In genomic region chr7:80533287-80533686, GRCh38 we compare ENCODE assay signal across 30 cellular contexts. TPM values are rescaled to one million over a fixed set of nuclear protein-coding genes. Genes with fewer than 3 reads are reported as not detected.
A peak's percentile ranks its signal among the peaks of the same experiment; 100 is the strongest.
DNase-seq lines count a peak whose midpoint lies in the region; ATAC-seq, FAIRE-seq and TF ChIP-seq lines count a peak whose summit lies in the region.
"Had no signal": no experiment of that assay in that cellular context is flagged by ENCODE, and none has a peak within 500 bp of the region (broad histone marks: within the 10 kb centered on the region; RNA-seq: fewer than 3 reads in every experiment).

No MANE protein-coding gene starts in this region.

- H3K36me3 ChIP-seq in HAP-1 (replicated peaks) (no peaks in the 10 kb centered on the region), mammary epithelial cell (ENCODE audit: insufficient read depth, low read length) (no peaks in the 10 kb centered on the region), keratinocyte (ENCODE audit: control insufficient read depth in 2 of 2, extremely low read depth in 1 of 2, insufficient read depth in 2 of 2, low read length in 2 of 2) (no peaks in the 10 kb centered on the region)
- H3K36me3 ChIP-seq: esophagus squamous epithelium, WERI-Rb-1 had no signal

- no peaks in the 10 kb centered on the region for H3K4me1 Mint-ChIP-seq in activated naive CD8-positive, alpha-beta T cell treated with anti-CD3 and anti-CD28 coated beads, Interleukin-2, amount 50 U/mL, for 24 hours
- H3K4me1 Mint-ChIP-seq: activated naive CD8-positive, alpha-beta T cell treated with anti-CD3 and anti-CD28 coated beads for 36 hours; activated T-helper 17 cell treated with anti-CD3 and anti-CD28 coated beads, Interleukin-2, amount 50 U/mL, for 72 hours; CD4-positive, CD25-positive, alpha-beta regulatory T cell; mesothelial cell of epicardium had no signal

- peak; percentile 51 to 69 for DNase-seq in HAP-1 (ENCODE audit: low spot score in 2 of 2)
- DNase-seq in mammary epithelial cell, result peak; percentile 33
- no peak for DNase-seq in keratinocyte (ENCODE audit: low read depth, low spot score)
- peak; percentile 13 for DNase-seq in stromal cell of bone marrow (ENCODE audit: low read depth)
- DNase-seq in NCI-H187 (lab: John Stamatoyannopoulos, UW), result no peak
- DNase-seq in activated naive CD8-positive, alpha-beta T cell treated with anti-CD3 and anti-CD28 coated beads, Interleukin-2, amount 50 U/mL, for 24 hours, result no peak
- DNase-seq: activated CD4-positive, alpha-beta T cell treated with anti-CD3 and anti-CD28 coated beads, Interleukin-2, amount 50 U/mL, for 1 hour; activated naive CD8-positive, alpha-beta T cell treated with anti-CD3 and anti-CD28 coated beads for 36 hours; body of pancreas; CD4-positive, CD25-positive, alpha-beta regulatory T cell; DMS153; esophagus squamous epithelium; GF-D8; glutamatergic neuron; Kasumi-1; left colon; NCI-H1105 treated with DMSO at 0.1 percent for 48 hours; NCI-H2081; NCI-H510A; substantia nigra; T-helper 2 cell; WERI-Rb-1 had no signal

- H3K27me3 Mint-ChIP-seq in activated naive CD8-positive, alpha-beta T cell treated with anti-CD3 and anti-CD28 coated beads, Interleukin-2, amount 50 U/mL, for 24 hours, result no peaks in the 10 kb centered on the region
- H3K27me3 Mint-ChIP-seq: activated naive CD8-positive, alpha-beta T cell treated with anti-CD3 and anti-CD28 coated beads for 36 hours; activated T-helper 17 cell treated with anti-CD3 and anti-CD28 coated beads, Interleukin-2, amount 50 U/mL, for 72 hours; CD4-positive, CD25-positive, alpha-beta regulatory T cell; natural killer cell treated with Interleukin-12 subunit alpha and Interleukin-12 subunit beta and Interleukin-15 and Interleukin-18, amount 100 ng/mL, for 72 hours had no signal

- no peak for FAIRE-seq in keratinocyte (lab: Jason Lieb, UNC)
- FAIRE-seq: colon had no signal

- H3K27ac Mint-ChIP-seq in activated naive CD8-positive, alpha-beta T cell treated with anti-CD3 and anti-CD28 coated beads, Interleukin-2, amount 50 U/mL, for 24 hours, result no peak overlapping the region
- H3K27ac Mint-ChIP-seq: activated naive CD8-positive, alpha-beta T cell treated with anti-CD3 and anti-CD28 coated beads for 36 hours; activated T-helper 17 cell treated with anti-CD3 and anti-CD28 coated beads, Interleukin-2, amount 50 U/mL, for 72 hours; CD4-positive, CD25-positive, alpha-beta regulatory T cell; mesothelial cell of epicardium; natural killer cell treated with Interleukin-12 subunit alpha and Interleukin-12 subunit beta and Interleukin-15 and Interleukin-18, amount 100 ng/mL, for 72 hours had no signal

- TF ChIP-seq CTCF in mammary epithelial cell (conservative IDR thresholded peaks at IDR 0.05 in 1 of 2, IDR thresholded peaks at IDR 0.05 in 1 of 2; ENCODE audit: extremely low read depth in 1 of 2, insufficient read depth in 1 of 2, low read depth in 1 of 2, low read length in 2 of 2) (no peak), keratinocyte (optimal IDR thresholded peaks at IDR 0.05 in 1 of 3, IDR thresholded peaks at IDR 0.05 in 1 of 3, conservative IDR thresholded peaks at IDR 0.05 in 1 of 3; ENCODE audit: extremely low read depth in 1 of 3, insufficient read depth in 2 of 3, low read length in 3 of 3) (no peak)

- H3K79me2 ChIP-seq in mammary epithelial cell (ENCODE audit: insufficient read depth, low read length), result no peaks in the 10 kb centered on the region
- H3K79me2 ChIP-seq in keratinocyte (ENCODE audit: control insufficient read depth, insufficient read depth, low read length), result no peaks in the 10 kb centered on the region
- H3K79me2 ChIP-seq: parathyroid adenoma had no signal

- intact Hi-C loops in mammary epithelial cell (cut with micrococcal nuclease), result no loop called here

- no peak overlapping the region for H3K4me3 ChIP-seq in HAP-1
- H3K4me3 ChIP-seq in mammary epithelial cell (replicated peaks in 1 of 3; ENCODE audit: insufficient read depth in 1 of 3, low read depth in 2 of 3, low read length in 3 of 3), result no peak overlapping the region
- no peak overlapping the region for H3K4me3 ChIP-seq in keratinocyte (ENCODE audit: control insufficient read depth in 2 of 3, extremely low read depth in 1 of 3, insufficient read depth in 2 of 3, low read depth in 1 of 3, low read length in 3 of 3)
- H3K4me3 ChIP-seq: body of pancreas, esophagus squamous epithelium had no signal

- H2AFZ ChIP-seq in mammary epithelial cell (ENCODE audit: low read depth, low read length), result peak overlapping the region; percentile 61
- peak overlapping the region; percentile 49 for H2AFZ ChIP-seq in keratinocyte (ENCODE audit: control insufficient read depth, low read length)
- H2AFZ ChIP-seq: parathyroid adenoma had no signal

- H3K36me3 Mint-ChIP-seq in activated naive CD8-positive, alpha-beta T cell treated with anti-CD3 and anti-CD28 coated beads, Interleukin-2, amount 50 U/mL, for 24 hours (ENCODE audit: low read depth), result no peaks in the 10 kb centered on the region
- H3K36me3 Mint-ChIP-seq: activated naive CD8-positive, alpha-beta T cell treated with anti-CD3 and anti-CD28 coated beads for 36 hours; CD4-positive, CD25-positive, alpha-beta regulatory T cell had no signal

- no peak overlapping the region for H3K27ac ChIP-seq in mammary epithelial cell (ENCODE audit: insufficient read depth, low read depth, low read length)
- no peak overlapping the region for H3K27ac ChIP-seq in keratinocyte (ENCODE audit: control insufficient read depth, insufficient read depth, low read length)
- H3K27ac ChIP-seq: body of pancreas, esophagus squamous epithelium, parathyroid adenoma, WERI-Rb-1 had no signal

- H3K9me3 ChIP-seq in HAP-1, result peaks cover 11% of the 10 kb centered on the region
- no peaks in the 10 kb centered on the region for H3K9me3 ChIP-seq in mammary epithelial cell (replicated peaks; ENCODE audit: insufficient read depth, low read length)
- no peaks in the 10 kb centered on the region for H3K9me3 ChIP-seq in keratinocyte (ENCODE audit: control insufficient read depth, low read depth, low read length)
- H3K9me3 ChIP-seq: body of pancreas, esophagus squamous epithelium had no signal

- dilution Hi-C loops in mammary epithelial cell (cut with HindIII; ENCODE audit: low sequenced_read_pairs) (no loop called here), keratinocyte (cut with MboI; ENCODE audit: extremely low pct_ligation_motif_present, low sequenced_read_pairs) (no loop called here)

- no peak overlapping the region for H3K4me2 ChIP-seq in mammary epithelial cell (ENCODE audit: insufficient read depth, low read depth, low read length)
- peak overlapping the region; percentile 16 for H3K4me2 ChIP-seq in keratinocyte (ENCODE audit: control insufficient read depth, extremely low read depth, insufficient read depth, low read depth, low read length)

- no TSS peak for BruUV-seq in mammary epithelial cell (replicated peaks; lab: Mats Ljungman, UMichigan)

- H3K9ac ChIP-seq in mammary epithelial cell (ENCODE audit: insufficient read depth, low read length), result no peak overlapping the region
- H3K9ac ChIP-seq in keratinocyte (ENCODE audit: control insufficient read depth, extremely low read depth, insufficient read depth, low read length), result no peak overlapping the region
- H3K9ac ChIP-seq: parathyroid adenoma had no signal

- H3K4me1 ChIP-seq in HAP-1, result peaks cover 29% of the 10 kb centered on the region
- H3K4me1 ChIP-seq in mammary epithelial cell (ENCODE audit: insufficient read depth, low read length), result peaks cover 11% of the 10 kb centered on the region
- peaks cover 10% of the 10 kb centered on the region for H3K4me1 ChIP-seq in keratinocyte (ENCODE audit: control insufficient read depth, extremely low read depth, insufficient read depth, low read length)
- H3K4me1 ChIP-seq: body of pancreas, parathyroid adenoma had no signal

- H3K9me1 ChIP-seq in keratinocyte (ENCODE audit: control insufficient read depth, extremely low read depth, insufficient read depth, low read length), result no peaks in the 10 kb centered on the region

- H3K4me3 Mint-ChIP-seq in activated naive CD8-positive, alpha-beta T cell treated with anti-CD3 and anti-CD28 coated beads, Interleukin-2, amount 50 U/mL, for 24 hours, result no peak overlapping the region
- H3K4me3 Mint-ChIP-seq: activated naive CD8-positive, alpha-beta T cell treated with anti-CD3 and anti-CD28 coated beads for 36 hours; activated T-helper 17 cell treated with anti-CD3 and anti-CD28 coated beads, Interleukin-2, amount 50 U/mL, for 72 hours; CD4-positive, CD25-positive, alpha-beta regulatory T cell; mesothelial cell of epicardium; natural killer cell treated with Interleukin-12 subunit alpha and Interleukin-12 subunit beta and Interleukin-15 and Interleukin-18, amount 100 ng/mL, for 72 hours had no signal

- H3K27me3 ChIP-seq in HAP-1 (ENCODE audit: low read depth) (no peaks in the 10 kb centered on the region), mammary epithelial cell (ENCODE audit: insufficient read depth, low read length) (no peaks in the 10 kb centered on the region), keratinocyte (ENCODE audit: control insufficient read depth, extremely low read depth, insufficient read depth, low read length) (no peaks in the 10 kb centered on the region)
- H3K27me3 ChIP-seq: body of pancreas, esophagus squamous epithelium had no signal

- WGBS in mammary epithelial cell (ENCODE audit: low coverage, missing lambda C conversion rate), result 38% methylated on average over 1 of the region's 1 CpG

- ATAC-seq in GM21786 (IDR thresholded peaks at IDR 0.05; ENCODE audit: unreplicated experiment), result no peak
- ATAC-seq in activated naive CD8-positive, alpha-beta T cell treated with anti-CD3 and anti-CD28 coated beads, Interleukin-2, amount 50 U/mL, for 24 hours, result no peak
- ATAC-seq: activated T-helper 17 cell treated with anti-CD3 and anti-CD28 coated beads, Interleukin-2, amount 50 U/mL, for 72 hours; body of pancreas; left colon; natural killer cell treated with Interleukin-12 subunit alpha and Interleukin-12 subunit beta and Interleukin-15 and Interleukin-18, amount 100 ng/mL, for 72 hours had no signal

- in situ Hi-C loops in HAP-1 (cut with MboI; ENCODE audit: low sequenced_read_pairs) (no loop called here), mammary epithelial cell (cut with MboI; ENCODE audit: low sequenced_read_pairs in 2 of 2) (no loop called here)

- CTCF ChIA-PET in mammary epithelial cell (lab: Charles Lee; ENCODE audit: low non-redundant PET), result no interaction called here

- no peaks in the 10 kb centered on the region for H4K20me1 ChIP-seq in mammary epithelial cell (ENCODE audit: insufficient read depth, low read length)
- H4K20me1 ChIP-seq in keratinocyte (ENCODE audit: control insufficient read depth, extremely low read depth, insufficient read depth, low read length), result no peaks in the 10 kb centered on the region

- no peaks in the 10 kb centered on the region for H3K9me3 Mint-ChIP-seq in activated naive CD8-positive, alpha-beta T cell treated with anti-CD3 and anti-CD28 coated beads, Interleukin-2, amount 50 U/mL, for 24 hours
- H3K9me3 Mint-ChIP-seq: activated naive CD8-positive, alpha-beta T cell treated with anti-CD3 and anti-CD28 coated beads for 36 hours had no signal

RNA-seq across cellular contexts. Expression of gene GNAT3, which starts 21.4 kb away (rescaled TPM):
- not detected for total RNA-seq in mammary epithelial cell
- polyA plus RNA-seq in mammary epithelial cell, result not detected
- not detected for polyA minus RNA-seq in mammary epithelial cell
- not detected in 3 replicates for polyA plus RNA-seq in keratinocyte
- polyA plus RNA-seq in keratinocyte (2011; ENCODE audit: low read depth), result not detected
- polyA plus RNA-seq in keratinocyte (2011; cell fraction: cytosol; rRNA removed), result not detected in 2 replicates
- not detected in 2 replicates for polyA plus RNA-seq in keratinocyte (2011; cell fraction: nucleus; rRNA removed)
- polyA plus RNA-seq in keratinocyte (2012; ENCODE audit: low replicate concordance), result not detected in 2 replicates
- polyA minus RNA-seq in keratinocyte, result not detected in 3 replicates
- not detected for polyA minus RNA-seq in keratinocyte (2011; cell fraction: cytosol; rRNA and poly(A)+ RNA removed)
- polyA minus RNA-seq in keratinocyte (2011; cell fraction: nucleus; rRNA and poly(A)+ RNA removed), result not detected in 2 replicates
- total RNA-seq: activated naive CD8-positive, alpha-beta T cell treated with anti-CD3 and anti-CD28 coated beads for 36 hours; activated T-helper 17 cell treated with anti-CD3 and anti-CD28 coated beads, Interleukin-2, amount 50 U/mL, for 72 hours; CD4-positive, CD25-positive, alpha-beta regulatory T cell; esophagus squamous epithelium; left colon; mesothelial cell of epicardium; natural killer cell treated with Interleukin-12 subunit alpha and Interleukin-12 subunit beta and Interleukin-15 and Interleukin-18, amount 100 ng/mL, for 72 hours; RPMI7951; urinary bladder had no signal
- polyA plus RNA-seq: CD4-positive, CD25-positive, alpha-beta regulatory T cell; urinary bladder had no signal

Comparison
In these comparisons a context has a peak if more than half of its experiments do, and no peak if none do; other contexts are left out.
1. DNase-seq: peak in HAP-1 (2 of 2), mammary epithelial cell (single experiment) and stromal cell of bone marrow (single experiment); none in keratinocyte (single experiment), NCI-H187 (0 of 2) and activated naive CD8-positive, alpha-beta T cell treated with anti-CD3 and anti-CD28 coated beads, Interleukin-2, amount 50 U/mL, for 24 hours (single experiment).